ENCODE assay signal across 21 cellular contexts in genomic region chr4:41236508-41236907, GRCh38.
"Had no signal": no experiment of that assay in that cellular context is flagged by ENCODE, and none has a peak within 500 bp of the region (broad histone marks: within the 10 kb centered on the region; RNA-seq: fewer than 3 reads in every experiment).

No MANE protein-coding gene starts in this region.

- H3K9ac ChIP-seq: parathyroid adenoma had no signal

- H3K9me3 ChIP-seq: gastrocnemius medialis, mucosa of descending colon, neutrophil, spleen, testis, tibial artery had no signal

- H3K36me3 ChIP-seq: gastrocnemius medialis, neutrophil, spleen, tibial artery had no signal

- H2AFZ ChIP-seq: parathyroid adenoma had no signal

- ATAC-seq: gastrocnemius medialis; left lobe of liver; mucosa of descending colon; natural killer cell treated with Interleukin-12 subunit alpha and Interleukin-12 subunit beta and Interleukin-15 and Interleukin-18, amount 100 ng/mL, for 72 hours; sciatic nerve; stimulated activated memory B cell treated with anti-CD40 and anti-IgM and Interleukin-4, amounts not matched to agents 10 μg/mL and 1 μg/mL and 100 μg/mL, for 72 hours; stimulated activated naive CD8-positive, alpha-beta T cell treated with anti-CD3 and anti-CD28 coated beads, Interleukin-15, Interleukin-2, amounts not matched to agents 100 U/mL and 50 U/mL, for 24 hours had no signal

- DNase-seq: dorsolateral prefrontal cortex; effector CD4-positive, alpha-beta T cell; gastrocnemius medialis; head of caudate nucleus; mucosa of descending colon; naive B cell; spleen; stimulated activated CD4-positive, alpha-beta T cell treated with anti-CD3 and anti-CD28 coated beads, Interleukin-4, amount 100 ng/mL, for 4 hours; stimulated activated naive CD8-positive, alpha-beta T cell treated with anti-CD3 and anti-CD28 coated beads, Interleukin-15, Interleukin-2, amounts not matched to agents 100 U/mL and 50 U/mL, for 24 hours; substantia nigra; testis; tibial artery had no signal

- FAIRE-seq: colon, keratinocyte had no signal

- H3K4me1 ChIP-seq: gastrocnemius medialis, parathyroid adenoma, spleen, testis, tibial artery had no signal

- H3K79me2 ChIP-seq: parathyroid adenoma had no signal

- H3K27ac ChIP-seq: dorsolateral prefrontal cortex, gastrocnemius medialis, neutrophil, parathyroid adenoma, spleen, testis, tibial artery had no signal

- H3K4me3 ChIP-seq: dorsolateral prefrontal cortex, gastrocnemius medialis, lung, mucosa of descending colon, spleen, testis, tibial artery had no signal

- H3K27me3 ChIP-seq: dorsolateral prefrontal cortex, gastrocnemius medialis, neutrophil, spleen, testis, tibial artery had no signal
